In the genomic region with DNA sequence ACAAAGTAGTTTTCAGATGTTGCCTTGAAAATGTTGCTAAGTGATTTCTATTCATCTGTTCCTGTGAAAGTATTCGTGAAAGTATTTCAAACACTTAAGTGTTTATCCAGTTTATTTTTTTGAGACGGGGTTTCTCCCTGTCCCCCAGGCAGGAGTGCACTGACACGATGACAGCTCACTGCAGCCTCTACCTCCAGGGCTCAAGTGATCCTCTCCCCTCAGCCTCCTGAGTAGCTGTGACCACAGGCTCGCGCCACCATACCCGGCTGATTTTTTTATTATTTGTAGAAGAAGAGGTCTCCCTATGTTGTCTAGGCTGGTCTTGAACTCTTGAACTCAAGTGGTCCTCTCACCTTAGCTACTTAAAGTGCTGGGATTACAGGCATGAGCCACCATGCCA, we compare ENCODE assay signal across 9 cellular contexts. TPM values are rescaled to one million over a fixed set of nuclear protein-coding genes. Genes with fewer than 3 reads are reported as not detected.
A peak's percentile ranks its signal among the peaks of the same experiment; 100 is the strongest.
DNase-seq lines count a peak whose midpoint lies in the region; ATAC-seq and TF ChIP-seq lines count a peak whose summit lies in the region.
"Had no signal": no experiment of that assay in that cellular context is flagged by ENCODE, and none has a peak within 500 bp of the region (broad histone marks: within the 10 kb centered on the region; RNA-seq: fewer than 3 reads in every experiment).

No MANE protein-coding gene starts in this region.

- H3K27me3 Mint-ChIP-seq in brain: no peaks in the 10 kb centered on the region
- H3K27me3 Mint-ChIP-seq in naive thymus-derived CD4-positive, alpha-beta T cell: peaks cover 0 to 7% (median 0%) of the 10 kb centered on the region in 5 donors

- H3K27ac ChIP-seq in HUES64 (ENCODE audit: low read depth, low read length) (no peak overlapping the region), substantia nigra (ENCODE audit: low read depth, low read length, poor library complexity, severe bottlenecking) (no peak overlapping the region)
- no peak overlapping the region for H3K27ac ChIP-seq in naive thymus-derived CD4-positive, alpha-beta T cell (ENCODE audit: low read depth, low read length)
- H3K27ac ChIP-seq: SJSA1 had no signal

- POLR2A ChIA-PET in AG04449 (lab: Yijun Ruan, JAX): interaction anchor here (0.6 kb wide), 1 partner anchor 130 kb away, joined by 3 read pairs; no protein-coding TSS in a partner anchor
- POLR2A ChIA-PET in naive thymus-derived CD4-positive, alpha-beta T cell (lab: Charles Lee): interaction anchor here (0.5 kb wide), 1 partner anchor 204 kb away, joined by 3 read pairs; no protein-coding TSS in a partner anchor

- no peak for ATAC-seq in naive thymus-derived CD4-positive, alpha-beta T cell
- no peak for ATAC-seq in sciatic nerve

- DNase-seq in AG04449 (ENCODE audit: low read depth, low spot score): no peak
- DNase-seq in naive thymus-derived CD4-positive, alpha-beta T cell: peak in 2 of 9 donors; percentile 8 to 16
- DNase-seq in activated CD4-positive, CD25-positive, alpha-beta regulatory T cell (lab: John Stamatoyannopoulos, UW): no peak
- DNase-seq in NCI-H2171 (lab: John Stamatoyannopoulos, UW): no peak
- no peak for DNase-seq in substantia nigra (lab: John Stamatoyannopoulos, UW)
- DNase-seq in sciatic nerve (ENCODE audit: low spot score): no peak

- intact Hi-C loops in naive thymus-derived CD4-positive, alpha-beta T cell (cut with micrococcal nuclease): loop anchor here (2.0 to 10.0 kb wide), 6 partner anchors 113 to 1375 kb away; partner anchors contain the start of genes GLIPR1 (in 2 of the 2), BBS10 (in 1 of the 2), CSRP2 (in 1 of the 2) and GLIPR1L2 (in 1 of the 2)
- intact Hi-C loops in sciatic nerve (cut with DNase I): no loop called here

- no peak overlapping the region for H3K9ac ChIP-seq in HUES64 (ENCODE audit: low read depth, low read length)

- H3K4me1 ChIP-seq in HUES64 (ENCODE audit: insufficient read depth, low read length): peaks cover 21% of the 10 kb centered on the region
- peaks cover 8 to 13% of the 10 kb centered on the region in 2 donors for H3K4me1 ChIP-seq in naive thymus-derived CD4-positive, alpha-beta T cell (ENCODE audit: control insufficient read depth in 2 of 2, insufficient read depth in 2 of 2, low read length in 2 of 2)

- H3K27me3 ChIP-seq in HUES64 (ENCODE audit: insufficient read depth, low read length): no peaks in the 10 kb centered on the region
- H3K27me3 ChIP-seq in naive thymus-derived CD4-positive, alpha-beta T cell (ENCODE audit: control insufficient read depth in 2 of 2, insufficient read depth in 2 of 2, low read length in 2 of 2): no peaks in the 10 kb centered on the region
- H3K27me3 ChIP-seq: SJSA1 had no signal

- H3K4me1 Mint-ChIP-seq in brain: peaks cover 56% of the 10 kb centered on the region
- H3K4me1 Mint-ChIP-seq in naive thymus-derived CD4-positive, alpha-beta T cell: peaks cover 26 to 67% (median 54%) of the 10 kb centered on the region in 7 donors

- no peaks in the 10 kb centered on the region for H3K36me3 ChIP-seq in HUES64 (ENCODE audit: insufficient read depth, low read length)
- peaks cover 0 to 3% (median 0%) of the 10 kb centered on the region in 3 experiments for H3K36me3 ChIP-seq in naive thymus-derived CD4-positive, alpha-beta T cell (ENCODE audit: control insufficient read depth in 2 of 3, insufficient read depth in 3 of 3, low read length in 3 of 3)
- H3K36me3 ChIP-seq: SJSA1 had no signal

- H3K9me3 Mint-ChIP-seq in brain: peaks cover 0 to 9% (median 2%) of the 10 kb centered on the region in 5 experiments
- no peaks in the 10 kb centered on the region for H3K9me3 Mint-ChIP-seq in naive thymus-derived CD4-positive, alpha-beta T cell

- H3K4me3 ChIP-seq in AG04449 (ENCODE audit: low read depth, low read length): peak overlapping the region; percentile 95
- peak overlapping the region; percentile 86 for H3K4me3 ChIP-seq in HUES64 (ENCODE audit: low read length)
- H3K4me3 ChIP-seq in naive thymus-derived CD4-positive, alpha-beta T cell (ENCODE audit: low read length): no peak overlapping the region

- peaks cover 21% of the 10 kb centered on the region for H3K36me3 Mint-ChIP-seq in brain
- peaks cover 0 to 3% (median 0%) of the 10 kb centered on the region in 5 donors for H3K36me3 Mint-ChIP-seq in naive thymus-derived CD4-positive, alpha-beta T cell

- 93% methylated on average over 6 of the region's 6 CpGs for WGBS in HUES64

- peak overlapping the region; percentile 98 to 100 (median 98) for H3K27ac Mint-ChIP-seq in brain
- peak overlapping the region; percentile 95 to 99 (median 97) for H3K27ac Mint-ChIP-seq in naive thymus-derived CD4-positive, alpha-beta T cell

- TF ChIP-seq CTCF in AG04449 (IDR thresholded peaks at IDR 0.05; ENCODE audit: insufficient read depth, low read length, missing control alignments): no peak
- no peak for TF ChIP-seq CTCF in brain (conservative IDR thresholded peaks at IDR 0.05)

- CTCF ChIA-PET in AG04449 (lab: Yijun Ruan, JAX): interaction anchor here (1.3 to 1.7 kb wide), 3 partner anchors 20 to 144 kb away, joined by 4 to 13 read pairs (median 5); no protein-coding TSS in a partner anchor
- CTCF ChIA-PET in naive thymus-derived CD4-positive, alpha-beta T cell (lab: Charles Lee): interaction anchor here (1.5 kb wide), 1 partner anchor 144 kb away, joined by 4 read pairs; no protein-coding TSS in a partner anchor

- peak overlapping the region; percentile 92 to 99 (median 97) for H3K4me3 Mint-ChIP-seq in brain
- H3K4me3 Mint-ChIP-seq in naive thymus-derived CD4-positive, alpha-beta T cell: peak overlapping the region; percentile 92 to 98 (median 97)

- no peaks in the 10 kb centered on the region for H3K9me3 ChIP-seq in HUES64 (ENCODE audit: insufficient read depth, low read depth, low read length)
- H3K9me3 ChIP-seq in naive thymus-derived CD4-positive, alpha-beta T cell (ENCODE audit: control insufficient read depth in 2 of 3, low read length in 3 of 3): no peaks in the 10 kb centered on the region
- H3K9me3 ChIP-seq: SJSA1 had no signal

RNA-seq across cellular contexts. Expression of gene ZDHHC17, which starts 1.7 kb away (rescaled TPM):
- 22.2 TPM for polyA plus RNA-seq in HUES64 (2013, experiment 1 of 2)
- polyA plus RNA-seq in HUES64 (2013, experiment 2 of 2): 23.9 TPM
- 6.0 TPM for polyA plus RNA-seq in brain (ENCODE audit: insufficient read depth, low read depth, low replicate concordance)
- 10 to 100 TPM; 27.3 to 60.9 (median 56.3) TPM for total RNA-seq in naive thymus-derived CD4-positive, alpha-beta T cell
- polyA plus RNA-seq in naive thymus-derived CD4-positive, alpha-beta T cell: 10 to 100 TPM; 12.4 to 13.0 TPM
- 67.3 TPM for total RNA-seq in sciatic nerve
